16 cellular contexts compared by ENCODE assay signal in the genomic region with DNA sequence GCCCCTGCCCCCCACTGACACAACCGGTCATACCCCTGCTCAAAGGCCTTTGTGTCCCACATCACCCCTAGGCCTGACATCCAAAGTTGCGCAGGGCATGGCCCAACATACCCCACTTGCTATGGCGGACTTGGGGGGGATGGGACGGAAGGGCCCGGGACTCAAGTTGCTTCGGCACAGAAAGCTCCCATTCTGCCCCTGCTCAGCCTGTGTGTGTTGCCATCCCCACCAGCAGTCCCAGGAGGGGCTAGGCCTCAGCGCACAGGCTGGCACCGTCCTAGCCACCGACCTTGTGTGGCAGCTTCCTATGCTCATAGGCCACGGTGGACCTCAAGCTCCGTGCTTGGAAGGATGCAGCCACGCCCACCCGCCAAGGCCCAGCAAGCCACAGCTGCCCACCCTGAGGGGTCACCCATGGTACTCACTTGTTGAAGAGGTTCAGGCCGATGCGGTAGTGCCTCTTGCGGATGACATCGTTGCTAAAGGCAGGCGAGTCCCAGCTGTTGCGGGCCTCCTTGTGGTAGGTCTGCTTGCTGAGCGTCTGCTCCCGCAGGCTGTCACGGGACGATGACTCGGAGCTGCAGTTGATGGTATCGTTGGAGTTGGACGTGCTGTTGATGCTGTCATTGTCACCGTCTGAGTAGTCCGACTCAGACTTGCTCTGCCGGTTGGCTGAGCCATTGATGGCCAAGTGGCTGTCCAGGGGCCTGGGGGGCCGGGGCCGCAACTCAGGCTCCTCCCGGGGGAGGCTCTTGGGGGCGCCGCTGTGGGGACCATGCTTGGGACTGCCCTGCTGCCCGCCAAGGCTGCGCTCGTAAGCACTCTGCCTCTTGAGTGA.
DNase-seq lines count a peak whose midpoint lies in the region; ATAC-seq, FAIRE-seq and TF ChIP-seq lines count a peak whose summit lies in the region.
"Had no signal": no experiment of that assay in that cellular context is flagged by ENCODE, and none has a peak within 500 bp of the region (broad histone marks: within the 10 kb centered on the region; RNA-seq: fewer than 3 reads in every experiment).

No MANE protein-coding gene starts in this region.

- H2BK12ac ChIP-seq in mesenchymal stem cell (ENCODE audit: low read length in 2 of 2) = no peak overlapping the region

- peaks cover 87% of the 10 kb centered on the region for H3K36me3 ChIP-seq in K562 (ENCODE audit: control insufficient read depth, insufficient read depth, low read length)
- H3K36me3 ChIP-seq in mesenchymal stem cell (ENCODE audit: control insufficient read depth in 1 of 2, insufficient read depth in 2 of 2, low read depth in 1 of 2, low read length in 2 of 2) = peaks cover 45 to 86% of the 10 kb centered on the region in 2 experiments
- H3K36me3 ChIP-seq in thyroid gland = peaks cover 9 to 14% of the 10 kb centered on the region in 2 donors

- no peak overlapping the region for H3K27ac Mint-ChIP-seq in activated CD4-positive, alpha-beta T cell treated with anti-CD3 and anti-CD28 coated beads for 36 hours
- H3K27ac Mint-ChIP-seq: CD4-positive, alpha-beta T cell had no signal

- DNase-seq in activated CD4-positive, alpha-beta T cell treated with anti-CD3 and anti-CD28 coated beads for 36 hours = peak; percentile 25
- DNase-seq in activated CD4-positive, alpha-beta T cell treated with anti-CD3 and anti-CD28 coated beads, Interleukin-2, amount 50 U/mL, for 48 hours = no peak
- DNase-seq in K562 (ENCODE audit: extremely low read depth in 1 of 4, low spot score in 3 of 4) (peak; percentile 56 to 71 (median 63)), mesenchymal stem cell (no peak), thyroid gland (no peak), HT-29 (ENCODE audit: low spot score) (no peak), kidney glomerular epithelial cell (lab: John Stamatoyannopoulos, UW) (no peak)
- DNase-seq: 8988T; activated CD4-positive, alpha-beta T cell treated with anti-CD3 and anti-CD28 coated beads, Interleukin-2, amount 50 U/mL, for 4 hours; activated T-cell treated with anti-CD3 and anti-CD28 coated beads, Interleukin-2, amount 50 U/mL, for 48 hours; CD4-positive, alpha-beta T cell; NCI-H187; T1000 had no signal

- CTCF ChIA-PET in activated CD4-positive, alpha-beta T cell treated with anti-CD3 and anti-CD28 coated beads for 36 hours (lab: Charles Lee) = interaction anchor here (1.1 kb wide), 1 partner anchor 29 kb away, joined by 4 read pairs; no protein-coding TSS in a partner anchor
- CTCF ChIA-PET in K562 (lab: Yijun Ruan, JAX; ENCODE audit: low intra/inter-chr PET ratio) = no interaction called here

- peak; percentile 31 to 38 (median 35); a peak in 3 of 6 replicates for TF ChIP-seq CTCF in K562 (IDR thresholded peaks at IDR 0.05 in 2 of 3, conservative IDR thresholded peaks at IDR 0.05 in 1 of 3; ENCODE audit: insufficient read depth in 2 of 3, low read depth in 1 of 3, low read length in 3 of 3)
- TF ChIP-seq CTCF in thyroid gland (IDR thresholded peaks at IDR 0.05) = no peak

- H3K4ac ChIP-seq in mesenchymal stem cell (ENCODE audit: low read depth in 1 of 2, low read length in 2 of 2) = no peak overlapping the region

- peaks cover 3% of the 10 kb centered on the region for H3K9me1 ChIP-seq in K562 (ENCODE audit: control insufficient read depth, insufficient read depth, low read length)

- H3K79me2 ChIP-seq in K562 (ENCODE audit: control insufficient read depth, insufficient read depth, low read length) = peaks cover 4% of the 10 kb centered on the region; the same call in 1 of the 3 replicates

- no peak overlapping the region; the same call in 2 of the 3 replicates for H3K27ac ChIP-seq in K562 (ENCODE audit: extremely low read depth, low read depth, low read length)
- H3K27ac ChIP-seq in mesenchymal stem cell (ENCODE audit: low read length, poor library complexity, severe bottlenecking) = no peak overlapping the region
- H3K27ac ChIP-seq in thyroid gland = peak overlapping the region in 2 of 3 donors; percentile 26 to 46

- no peak overlapping the region for H3K14ac ChIP-seq in mesenchymal stem cell (ENCODE audit: low read length in 2 of 2)

- in situ Hi-C loops in K562 (cut with MboI) = no loop called here

- H4K20me1 ChIP-seq in K562 (replicated peaks; ENCODE audit: control insufficient read depth, insufficient read depth, low read length) = peaks cover 13% of the 10 kb centered on the region

- 65% methylated on average over 34 of the region's 37 CpGs for WGBS in K562 (ENCODE audit: insufficient coverage, low coverage, missing lambda C conversion rate)
- WGBS in mesenchymal stem cell = 94% methylated on average over 37 of the region's 37 CpGs
- WGBS in thyroid gland, 2 donors = 91 to 93% methylated on average over 22 to 33 of the region's 37 CpGs

- POLR2A ChIA-PET in activated CD4-positive, alpha-beta T cell treated with anti-CD3 and anti-CD28 coated beads for 36 hours (lab: Charles Lee) = no interaction called here
- POLR2A ChIA-PET in K562 (lab: Yijun Ruan, JAX) = interaction anchor here (0.6 to 1.2 kb wide), 3 partner anchors 11 to 177 kb away, joined by 3 to 4 read pairs (median 3); no protein-coding TSS in a partner anchor

- H2AFZ ChIP-seq in K562 (ENCODE audit: low read depth, low read length) = no peak overlapping the region
- H2AFZ ChIP-seq in mesenchymal stem cell (ENCODE audit: low read depth, low read length) = no peak overlapping the region

- no peak overlapping the region for H2BK120ac ChIP-seq in mesenchymal stem cell (ENCODE audit: low read depth, low read length)

- H4K91ac ChIP-seq in mesenchymal stem cell (ENCODE audit: low read length) = no peak overlapping the region

- H3K9ac ChIP-seq in K562 (ENCODE audit: insufficient read depth in 1 of 2, low read depth in 2 of 2, low read length in 2 of 2) (peak overlapping the region in 1 of 2 experiments; percentile 57; a peak in 2 of 4 replicates), mesenchymal stem cell (ENCODE audit: low read length) (peak overlapping the region; percentile 53)

- H2AK5ac ChIP-seq in mesenchymal stem cell (ENCODE audit: low read length, severe bottlenecking) = no peak overlapping the region

- ATAC-seq in activated CD4-positive, alpha-beta T cell treated with anti-CD3 and anti-CD28 coated beads for 36 hours = no peak
- ATAC-seq in K562 (peak; percentile 82), GM19397 (IDR thresholded peaks at IDR 0.05; ENCODE audit: unreplicated experiment) (no peak)

- H3K4me2 ChIP-seq in K562 (ENCODE audit: insufficient read depth, low read length) (no peak overlapping the region; the same call in 1 of the 2 replicates), mesenchymal stem cell (ENCODE audit: low read length, poor library complexity, severe bottlenecking) (no peak overlapping the region)

- no peak overlapping the region for H3K4me3 Mint-ChIP-seq in activated CD4-positive, alpha-beta T cell treated with anti-CD3 and anti-CD28 coated beads for 36 hours
- H3K4me3 Mint-ChIP-seq: CD4-positive, alpha-beta T cell had no signal

- H2BK5ac ChIP-seq in mesenchymal stem cell (ENCODE audit: low read depth, low read length, poor library complexity, severe bottlenecking) = no peak overlapping the region

- H3K23ac ChIP-seq in mesenchymal stem cell (ENCODE audit: low read length in 2 of 2) = no peak overlapping the region

- intact Hi-C loops in activated CD4-positive, alpha-beta T cell treated with anti-CD3 and anti-CD28 coated beads for 36 hours (cut with DNase I, micrococcal nuclease) = no loop called here
- intact Hi-C loops in K562 (cut with micrococcal nuclease) = no loop called here
- intact Hi-C loops in thyroid gland (cut with DNase I) = no loop called here

- H3K9me3 Mint-ChIP-seq in activated CD4-positive, alpha-beta T cell treated with anti-CD3 and anti-CD28 coated beads for 36 hours (ENCODE audit: low read depth) = no peaks in the 10 kb centered on the region
- H3K9me3 Mint-ChIP-seq: CD4-positive, alpha-beta T cell had no signal

- H3K4me1 ChIP-seq in K562 (replicated peaks in 1 of 2; ENCODE audit: control insufficient read depth in 2 of 2, insufficient read depth in 2 of 2, low read length in 2 of 2) = peaks cover 0 to 42% of the 10 kb centered on the region in 2 experiments; a peak in 3 of 5 replicates
- H3K4me1 ChIP-seq in mesenchymal stem cell (ENCODE audit: control insufficient read depth, insufficient read depth, low read depth, low read length) = peaks cover 7% of the 10 kb centered on the region
- peaks cover 8 to 38% of the 10 kb centered on the region in 2 donors for H3K4me1 ChIP-seq in thyroid gland

- H3K27me3 ChIP-seq in K562 (ENCODE audit: control insufficient read depth in 2 of 2, insufficient read depth in 2 of 2, low read length in 2 of 2) = no peaks in the 10 kb centered on the region
- H3K27me3 ChIP-seq in mesenchymal stem cell (ENCODE audit: control insufficient read depth in 1 of 2, insufficient read depth in 1 of 2, low read length in 2 of 2) = no peaks in the 10 kb centered on the region
- H3K27me3 ChIP-seq in thyroid gland = no peaks in the 10 kb centered on the region

- peaks cover 30% of the 10 kb centered on the region for H3K79me1 ChIP-seq in mesenchymal stem cell (replicated peaks; ENCODE audit: low read length, poor library complexity, severe bottlenecking)

- no TSS peak for BruUV-seq in K562 (replicated peaks; lab: Mats Ljungman, UMichigan)

- peak; percentile 29 to 43; a peak in 2 of 4 replicates for TF ChIP-seq RAD21 in K562 (CRISPR knock-in tag; conservative IDR thresholded peaks at IDR 0.05 in 1 of 2, IDR thresholded peaks at IDR 0.05 in 1 of 2)

- no peaks in the 10 kb centered on the region for H3K4me1 Mint-ChIP-seq in activated CD4-positive, alpha-beta T cell treated with anti-CD3 and anti-CD28 coated beads for 36 hours

- TF ChIP-seq POLR2A in K562 (conservative IDR thresholded peaks at IDR 0.05) = no peak
- TF ChIP-seq POLR2A in thyroid gland (IDR thresholded peaks at IDR 0.05) = no peak

- H3K27me3 Mint-ChIP-seq in activated CD4-positive, alpha-beta T cell treated with anti-CD3 and anti-CD28 coated beads for 36 hours = no peaks in the 10 kb centered on the region
- H3K27me3 Mint-ChIP-seq: CD4-positive, alpha-beta T cell had no signal

- FAIRE-seq in K562 (lab: Jason Lieb, UNC) = peak; percentile 85
- FAIRE-seq: GM12892 had no signal

- peaks cover 5% of the 10 kb centered on the region for H3K36me3 Mint-ChIP-seq in activated CD4-positive, alpha-beta T cell treated with anti-CD3 and anti-CD28 coated beads for 36 hours (ENCODE audit: low read depth)

- H3K18ac ChIP-seq in mesenchymal stem cell (ENCODE audit: low read depth in 1 of 2, low read length in 2 of 2) = no peak overlapping the region

- TF ChIP-seq EP300 in K562 (IDR thresholded peaks at IDR 0.05; ENCODE audit: low read length) = peak; percentile 42

- H2BK15ac ChIP-seq in mesenchymal stem cell (ENCODE audit: low read depth, poor library complexity, severe bottlenecking) = no peak overlapping the region

- no peak overlapping the region for H4K8ac ChIP-seq in mesenchymal stem cell (ENCODE audit: low read length)

- H3K9me3 ChIP-seq in K562 (replicated peaks; ENCODE audit: control insufficient read depth, insufficient read depth, low read depth, low read length) = no peaks in the 10 kb centered on the region
- no peaks in the 10 kb centered on the region for H3K9me3 ChIP-seq in mesenchymal stem cell (ENCODE audit: control insufficient read depth, low read length)
- no peaks in the 10 kb centered on the region for H3K9me3 ChIP-seq in thyroid gland

- no peak overlapping the region for H3K4me3 ChIP-seq in K562
- no peak overlapping the region for H3K4me3 ChIP-seq in mesenchymal stem cell (ENCODE audit: insufficient read depth in 1 of 2, low read depth in 1 of 2, low read length in 2 of 2)
- no peak overlapping the region for H3K4me3 ChIP-seq in thyroid gland (replicated peaks in 1 of 3)
- H3K4me3 ChIP-seq: skin epidermis had no signal

Comparison
In these comparisons a context has a peak if more than half of its experiments do, and no peak if none do; other contexts are left out.
1. DNase-seq: peak in activated CD4-positive, alpha-beta T cell treated with anti-CD3 and anti-CD28 coated beads for 36 hours (single experiment) and K562 (4 of 4); none in activated CD4-positive, alpha-beta T cell treated with anti-CD3 and anti-CD28 coated beads, Interleukin-2, amount 50 U/mL, for 48 hours (0 of 2), mesenchymal stem cell (single experiment), thyroid gland (0 of 2), HT-29 (single experiment) and kidney glomerular epithelial cell (single experiment).
2. H3K27ac ChIP-seq: peak in thyroid gland (2 of 3); none in K562 (single experiment) and mesenchymal stem cell (single experiment).
3. CTCF ChIP-seq: peak in K562 (3 of 3); none in thyroid gland (0 of 6).